Comparison of ENCODE assay signal across 18 cellular contexts in genomic region chr21:33377221-33377620, GRCh38.
"Had no signal": no experiment of that assay in that cellular context is flagged by ENCODE, and none has a peak within 500 bp of the region (broad histone marks: within the 10 kb centered on the region; RNA-seq: fewer than 3 reads in every experiment).

No MANE protein-coding gene starts in this region.

- H3K27ac ChIP-seq: neural progenitor cell, pancreas, tibial artery, vagina, VCaP had no signal

- H3K4me1 ChIP-seq: neural progenitor cell had no signal

- H3K9ac ChIP-seq: neural progenitor cell had no signal

- H3K27me3 ChIP-seq: neural progenitor cell, tibial artery, vagina had no signal

- H3K27ac Mint-ChIP-seq: activated CD4-positive, alpha-beta memory T cell treated with anti-CD3 and anti-CD28 coated beads, Interleukin-2, amount 10 ng/mL, durations not matched to agents 7 days and 5 days; activated CD4-positive, alpha-beta T cell treated with anti-CD3 and anti-CD28 coated beads for 36 hours; activated naive CD8-positive, alpha-beta T cell; activated T-cell treated with anti-CD3 and anti-CD28 coated beads, Interleukin-2, amount 50 U/mL, for 24 hours; neural progenitor cell had no signal

- H3K4me2 ChIP-seq: neural progenitor cell had no signal

- H3K27me3 Mint-ChIP-seq: activated naive CD8-positive, alpha-beta T cell had no signal

- H3K9me3 ChIP-seq: pancreas, tibial artery, vagina had no signal

- H3K36me3 Mint-ChIP-seq: activated naive CD8-positive, alpha-beta T cell; brain; neural progenitor cell had no signal

- ATAC-seq: activated CD4-positive, alpha-beta T cell treated with anti-CD3 and anti-CD28 coated beads for 36 hours; pancreas had no signal

- H3K4me1 Mint-ChIP-seq: brain had no signal

- H3K4me3 ChIP-seq: neural progenitor cell, pancreas, tibial artery, vagina had no signal

- H3K36me3 ChIP-seq: neural progenitor cell, pancreas, tibial artery, vagina had no signal

- DNase-seq: activated CD4-positive, alpha-beta memory T cell treated with anti-CD3 and anti-CD28 coated beads, Interleukin-2, amount 10 ng/mL, durations not matched to agents 7 days and 5 days; activated CD4-positive, alpha-beta T cell treated with anti-CD3 and anti-CD28 coated beads for 36 hours; activated T-cell treated with anti-CD3 and anti-CD28 coated beads, Interleukin-2, amount 50 U/mL, for 24 hours; cortex of kidney; effector memory CD4-positive, alpha-beta T cell; foreskin melanocyte; kidney glomerular epithelial cell; pancreas; stimulated activated CD4-positive, alpha-beta T cell treated with anti-CD3 and anti-CD28 coated beads, Interleukin-1b, Interleukin-23, amount 100 ng/mL, for 48 hours; T-helper 1 cell; T1000 had no signal

- H3K4me3 Mint-ChIP-seq: activated CD4-positive, alpha-beta memory T cell treated with anti-CD3 and anti-CD28 coated beads, Interleukin-2, amount 10 ng/mL, durations not matched to agents 7 days and 5 days; activated CD4-positive, alpha-beta T cell treated with anti-CD3 and anti-CD28 coated beads for 36 hours; activated naive CD8-positive, alpha-beta T cell; activated T-cell treated with anti-CD3 and anti-CD28 coated beads, Interleukin-2, amount 50 U/mL, for 24 hours; central memory CD8-positive, alpha-beta T cell; neural progenitor cell had no signal

- H3K9me3 Mint-ChIP-seq: activated CD4-positive, alpha-beta memory T cell treated with anti-CD3 and anti-CD28 coated beads, Interleukin-2, amount 10 ng/mL, durations not matched to agents 7 days and 5 days; activated T-cell treated with anti-CD3 and anti-CD28 coated beads, Interleukin-2, amount 50 U/mL, for 24 hours; central memory CD8-positive, alpha-beta T cell; neural progenitor cell had no signal
